Comparison of ENCODE assay signal across 8 cellular contexts in the genomic region with DNA sequence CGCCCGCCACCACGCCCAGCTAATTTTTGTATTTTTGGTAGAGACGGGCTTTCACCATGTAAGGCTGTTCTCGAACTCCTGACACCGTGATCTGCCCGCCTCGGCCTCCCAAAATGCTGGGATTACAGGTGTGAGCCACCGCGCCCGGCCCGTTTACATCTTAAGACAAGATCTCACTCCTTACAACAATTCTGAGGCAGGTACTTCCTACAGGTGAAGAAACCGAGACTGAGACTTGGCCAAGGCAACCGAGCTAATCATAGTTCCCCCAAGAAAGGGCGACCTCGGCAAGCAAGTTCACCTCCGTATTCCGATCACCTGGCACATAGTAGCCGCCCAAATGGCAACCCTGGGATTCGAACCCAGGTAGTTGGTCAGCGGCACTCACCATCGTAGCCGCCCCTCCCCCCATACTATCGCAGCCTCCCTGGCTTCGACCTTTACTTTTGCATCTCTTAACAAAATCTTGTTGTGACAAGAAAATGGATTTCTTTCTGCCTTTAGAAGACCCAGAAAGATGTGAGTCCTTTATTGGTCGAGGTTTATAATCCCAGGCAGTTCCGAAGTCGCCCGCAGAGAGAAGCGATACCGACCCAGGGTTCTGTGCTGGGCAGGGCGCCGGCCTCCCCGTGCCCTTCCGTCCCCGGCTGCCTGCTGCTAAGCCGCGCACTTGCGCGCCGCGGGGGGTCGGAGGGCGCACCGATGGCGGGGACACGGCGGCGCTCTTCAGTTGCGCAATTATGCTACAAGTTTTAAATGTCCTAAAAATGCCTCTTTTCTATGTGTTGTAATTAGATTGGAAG. TPM values are rescaled to one million over a fixed set of nuclear protein-coding genes. Genes with fewer than 3 reads are reported as not detected.
DNase-seq lines count a peak whose midpoint lies in the region; ATAC-seq and TF ChIP-seq lines count a peak whose summit lies in the region.

No MANE protein-coding gene starts in this region.

- H3K4me3 ChIP-seq in RWPE2 (ENCODE audit: severe bottlenecking): no peak overlapping the region

- peaks cover 13% of the 10 kb centered on the region for H3K4me1 Mint-ChIP-seq in progenitor cell of endocrine pancreas (ENCODE audit: low read depth)

- no peaks in the 10 kb centered on the region for H3K9me3 Mint-ChIP-seq in progenitor cell of endocrine pancreas (ENCODE audit: low read depth)

- H3K4me1 ChIP-seq in RWPE2 (ENCODE audit: insufficient read depth, poor library complexity, severe bottlenecking): no peaks in the 10 kb centered on the region

- ATAC-seq in RWPE2 (ENCODE audit: low read depth): no peak
- ATAC-seq in HG03175 (IDR thresholded peaks at IDR 0.05; ENCODE audit: unreplicated experiment): no peak
- ATAC-seq in HG03439 (IDR thresholded peaks at IDR 0.05; ENCODE audit: unreplicated experiment): no peak
- ATAC-seq in GM21360 (IDR thresholded peaks at IDR 0.05; ENCODE audit: unreplicated experiment): no peak

- no peaks in the 10 kb centered on the region for H3K27me3 ChIP-seq in RWPE2 (ENCODE audit: insufficient read depth, poor library complexity, severe bottlenecking)

- H3K27ac Mint-ChIP-seq in progenitor cell of endocrine pancreas: peak overlapping the region; percentile 97

- no peak for TF ChIP-seq CTCF in RWPE2 (IDR thresholded peaks at IDR 0.05; ENCODE audit: poor library complexity, severe bottlenecking)
- TF ChIP-seq CTCF in progenitor cell of endocrine pancreas (IDR thresholded peaks at IDR 0.05; ENCODE audit: unreplicated experiment): no peak

- peak overlapping the region; percentile 54 for H3K27ac ChIP-seq in RWPE2 (ENCODE audit: poor library complexity, severe bottlenecking)

- DNase-seq in GM03348 (ENCODE audit: low spot score) (peak; percentile 39), RWPE2 (ENCODE audit: low spot score) (no peak), fibroblast of gingiva (ENCODE audit: low read depth) (peak; percentile 35), progenitor cell of endocrine pancreas (ENCODE audit: low spot score, unreplicated experiment) (no peak), DMS53 (lab: John Stamatoyannopoulos, UW) (no peak)

- H3K4me3 Mint-ChIP-seq in progenitor cell of endocrine pancreas (ENCODE audit: low read depth): peak overlapping the region; percentile 81

- no peaks in the 10 kb centered on the region for H3K27me3 Mint-ChIP-seq in progenitor cell of endocrine pancreas

- H3K36me3 Mint-ChIP-seq in progenitor cell of endocrine pancreas (ENCODE audit: insufficient read depth): peaks cover 25% of the 10 kb centered on the region

- H3K36me3 ChIP-seq in RWPE2 (ENCODE audit: low read depth): peaks cover 17% of the 10 kb centered on the region

- no peaks in the 10 kb centered on the region for H3K9me3 ChIP-seq in RWPE2 (ENCODE audit: severe bottlenecking)

RNA-seq across cellular contexts. Expression of a gene that starts 1.1 kb away (rescaled TPM):
- 238 and 247 TPM in 2 replicates for total RNA-seq in progenitor cell of endocrine pancreas

RNA-seq across cellular contexts. Expression of a gene that starts 59.4 kb away (rescaled TPM):
- total RNA-seq in progenitor cell of endocrine pancreas: 18.8 and 25.4 TPM in 2 replicates

Comparison
In these comparisons a context has a peak if more than half of its experiments do, and no peak if none do; other contexts are left out.
1. DNase-seq: peak in GM03348 (single experiment) and fibroblast of gingiva (single experiment); none in RWPE2 (single experiment), progenitor cell of endocrine pancreas (single experiment) and DMS53 (single experiment).